Comparison of ENCODE assay signal across 39 cellular contexts in genomic region chr5:144391044-144391443, GRCh38.
"Had no signal": no experiment of that assay in that cellular context is flagged by ENCODE, and none has a peak within 500 bp of the region (broad histone marks: within the 10 kb centered on the region; RNA-seq: fewer than 3 reads in every experiment).

No MANE protein-coding gene starts in this region.

- H3K36me3 Mint-ChIP-seq: activated CD4-positive, alpha-beta memory T cell treated with anti-CD3 and anti-CD28 coated beads for 36 hours; activated naive CD8-positive, alpha-beta T cell treated with anti-CD3 and anti-CD28 coated beads for 36 hours; brain had no signal

- H3K4me1 ChIP-seq: adrenal gland had no signal

- H3K4me3 Mint-ChIP-seq: activated CD4-positive, alpha-beta memory T cell treated with anti-CD3 and anti-CD28 coated beads for 36 hours; activated CD4-positive, alpha-beta T cell treated with anti-CD3 and anti-CD28 coated beads for 36 hours; activated CD4-positive, alpha-beta T cell treated with anti-CD3 and anti-CD28 coated beads, Interleukin-2, amount 10 ng/mL, durations not matched to agents 7 days and 5 days; activated CD8-positive, alpha-beta T cell treated with anti-CD3 and anti-CD28 coated beads for 36 hours; activated naive CD4-positive, alpha-beta T cell treated with anti-CD3 and anti-CD28 coated beads for 36 hours; activated naive CD8-positive, alpha-beta T cell treated with anti-CD3 and anti-CD28 coated beads for 36 hours; activated T-cell treated with anti-CD3 and anti-CD28 coated beads, Interleukin-2, amount 50 U/mL, for 4 hours; activated T-cell treated with anti-CD3 and anti-CD28 coated beads, Interleukin-2, amount 50 U/mL, for 72 hours; activated T-helper 1 cell treated with anti-CD3 and anti-CD28 coated beads, Interleukin-12 subunit alpha, Interleukin-12 subunit beta, Interleukin-2, Interleukin-4 antibody, amounts not matched to agents 30 ng/mL and 10 ng/mL and 1 ng/mL, durations not matched to agents 14 hours and 24 hours and 36 hours; activated T-helper 17 cell treated with anti-CD3 and anti-CD28 coated beads, Interleukin-2, amount 50 U/mL, for 72 hours; brain; central memory CD8-positive, alpha-beta T cell; T-helper 1 cell treated with Interleukin-12 subunit alpha and Interleukin-12 subunit beta and Interleukin-4 antibody, amounts not matched to agents 30 μg/mL and 1 μg/mL, for 36 hours; T-helper 2 cell treated with Interferon-gamma antibody and Interleukin-4, amounts not matched to agents 5 μg/mL and 100 μg/mL, for 36 hours had no signal

- H3K36me3 ChIP-seq: adrenal gland, cardiac muscle cell had no signal

- H3K27me3 Mint-ChIP-seq: activated CD4-positive, alpha-beta memory T cell treated with anti-CD3 and anti-CD28 coated beads for 36 hours; activated CD4-positive, alpha-beta T cell treated with anti-CD3 and anti-CD28 coated beads for 36 hours; activated CD4-positive, alpha-beta T cell treated with anti-CD3 and anti-CD28 coated beads, Interleukin-2, amount 10 ng/mL, durations not matched to agents 7 days and 5 days; activated CD8-positive, alpha-beta T cell treated with anti-CD3 and anti-CD28 coated beads for 36 hours; activated naive CD8-positive, alpha-beta T cell treated with anti-CD3 and anti-CD28 coated beads for 36 hours; brain; central memory CD8-positive, alpha-beta T cell had no signal

- H3K4me3 ChIP-seq: adrenal gland, cardiac muscle cell had no signal

- H3K4me1 Mint-ChIP-seq: activated CD4-positive, alpha-beta T cell treated with anti-CD3 and anti-CD28 coated beads for 36 hours; activated CD4-positive, alpha-beta T cell treated with anti-CD3 and anti-CD28 coated beads, Interleukin-2, amount 10 ng/mL, durations not matched to agents 7 days and 5 days; activated naive CD8-positive, alpha-beta T cell treated with anti-CD3 and anti-CD28 coated beads for 36 hours; activated T-helper 17 cell treated with anti-CD3 and anti-CD28 coated beads, Interleukin-2, amount 50 U/mL, for 72 hours; brain; central memory CD8-positive, alpha-beta T cell had no signal

- FAIRE-seq: astrocyte, TTC549 had no signal

- H3K27me3 ChIP-seq: adrenal gland, cardiac muscle cell had no signal

- H3K27ac ChIP-seq: adrenal gland, cardiac muscle cell, VCaP had no signal

- DNase-seq: activated CD4-positive, alpha-beta memory T cell treated with anti-CD3 and anti-CD28 coated beads for 36 hours; activated CD4-positive, alpha-beta T cell treated with anti-CD3 and anti-CD28 coated beads for 1 hour; activated CD4-positive, alpha-beta T cell treated with anti-CD3 and anti-CD28 coated beads for 36 hours; activated CD4-positive, alpha-beta T cell treated with anti-CD3 and anti-CD28 coated beads for 48 hours; activated CD4-positive, alpha-beta T cell treated with anti-CD3 and anti-CD28 coated beads, Interleukin-2, amount 10 ng/mL, durations not matched to agents 7 days and 5 days; activated CD4-positive, alpha-beta T cell treated with anti-CD3 and anti-CD28 coated beads, Interleukin-2, amount 50 U/mL, for 4 hours; activated CD4-positive, CD25-positive, alpha-beta regulatory T cell; activated CD8-positive, alpha-beta memory T cell treated with anti-CD3 and anti-CD28 coated beads, Interleukin-2, amount 50 U/mL, for 4 hours; activated CD8-positive, alpha-beta T cell treated with anti-CD3 and anti-CD28 coated beads for 36 hours; activated effector memory CD4-positive, alpha-beta T cell treated with anti-CD3 and anti-CD28 coated beads, Interleukin-2, amount 50 U/mL, for 16 hours; activated gamma-delta T cell treated with Interleukin-2 at 50 U/mL for 16 hours; activated naive CD4-positive, alpha-beta T cell; activated naive CD4-positive, alpha-beta T cell treated with anti-CD3 and anti-CD28 coated beads for 36 hours; activated naive CD4-positive, alpha-beta T cell treated with anti-CD3 and anti-CD28 coated beads, Interleukin-2, amount 50 U/mL, for 16 hours; activated naive CD8-positive, alpha-beta T cell treated with anti-CD3 and anti-CD28 coated beads for 36 hours; activated T-cell treated with anti-CD3 and anti-CD28 coated beads for 4 hours; activated T-cell treated with anti-CD3 and anti-CD28 coated beads, Interleukin-2, amount 50 U/mL, for 1 hour; activated T-cell treated with anti-CD3 and anti-CD28 coated beads, Interleukin-2, amount 50 U/mL, for 4 hours; activated T-cell treated with anti-CD3 and anti-CD28 coated beads, Interleukin-2, amount 50 U/mL, for 72 hours; adrenal gland; amniotic stem cell; aorta; caudate nucleus; cerebellar nuclear complex; T-helper 1 cell; T-helper 2 cell; T-helper 9 cell had no signal

- H3K9me3 Mint-ChIP-seq: activated CD4-positive, alpha-beta memory T cell treated with anti-CD3 and anti-CD28 coated beads for 36 hours; activated CD4-positive, alpha-beta T cell treated with anti-CD3 and anti-CD28 coated beads, Interleukin-2, amount 10 ng/mL, durations not matched to agents 7 days and 5 days; activated T-cell treated with anti-CD3 and anti-CD28 coated beads, Interleukin-2, amount 50 U/mL, for 4 hours; activated T-helper 1 cell treated with anti-CD3 and anti-CD28 coated beads, Interleukin-12 subunit alpha, Interleukin-12 subunit beta, Interleukin-2, Interleukin-4 antibody, amounts not matched to agents 30 ng/mL and 10 ng/mL and 1 ng/mL, durations not matched to agents 14 hours and 24 hours and 36 hours; T-helper 1 cell treated with Interleukin-12 subunit alpha and Interleukin-12 subunit beta and Interleukin-4 antibody, amounts not matched to agents 30 μg/mL and 1 μg/mL, for 36 hours; T-helper 2 cell treated with Interferon-gamma antibody and Interleukin-4, amounts not matched to agents 5 μg/mL and 100 μg/mL, for 36 hours had no signal

- ATAC-seq: activated CD4-positive, alpha-beta T cell treated with anti-CD3 and anti-CD28 coated beads for 36 hours; activated CD4-positive, CD25-positive, alpha-beta regulatory T cell treated with anti-CD3 and anti-CD28 coated beads, Interleukin-2, amount 50 U/mL, for 24 hours; activated CD8-positive, alpha-beta T cell treated with anti-CD3 and anti-CD28 coated beads for 36 hours; activated naive CD4-positive, alpha-beta T cell treated with anti-CD3 and anti-CD28 coated beads, Interleukin-2, amount 50 U/mL, for 72 hours; activated T-cell treated with anti-CD3 and anti-CD28 coated beads, Interleukin-2, amount 50 U/mL, for 4 hours; activated T-cell treated with anti-CD3 and anti-CD28 coated beads, Interleukin-2, amount 50 U/mL, for 72 hours; activated T-helper 17 cell treated with anti-CD3 and anti-CD28 coated beads, Interleukin-2, amount 50 U/mL, for 72 hours had no signal

- H3K27ac Mint-ChIP-seq: activated CD4-positive, alpha-beta memory T cell treated with anti-CD3 and anti-CD28 coated beads for 36 hours; activated CD4-positive, alpha-beta T cell treated with anti-CD3 and anti-CD28 coated beads for 36 hours; activated CD4-positive, alpha-beta T cell treated with anti-CD3 and anti-CD28 coated beads, Interleukin-2, amount 10 ng/mL, durations not matched to agents 7 days and 5 days; activated CD8-positive, alpha-beta T cell treated with anti-CD3 and anti-CD28 coated beads for 36 hours; activated naive CD4-positive, alpha-beta T cell treated with anti-CD3 and anti-CD28 coated beads for 36 hours; activated naive CD4-positive, alpha-beta T cell treated with anti-CD3 and anti-CD28 coated beads, Interleukin-2, amount 50 U/mL, for 72 hours; activated naive CD8-positive, alpha-beta T cell treated with anti-CD3 and anti-CD28 coated beads for 36 hours; activated T-cell treated with anti-CD3 and anti-CD28 coated beads, Interleukin-2, amount 50 U/mL, for 72 hours; activated T-helper 1 cell treated with anti-CD3 and anti-CD28 coated beads, Interleukin-12 subunit alpha, Interleukin-12 subunit beta, Interleukin-2, Interleukin-4 antibody, amounts not matched to agents 30 ng/mL and 10 ng/mL and 1 ng/mL, durations not matched to agents 14 hours and 24 hours and 36 hours; activated T-helper 17 cell treated with anti-CD3 and anti-CD28 coated beads, Interleukin-2, amount 50 U/mL, for 72 hours; brain; T-helper 1 cell treated with Interleukin-12 subunit alpha and Interleukin-12 subunit beta and Interleukin-4 antibody, amounts not matched to agents 30 μg/mL and 1 μg/mL, for 36 hours; T-helper 2 cell treated with Interferon-gamma antibody and Interleukin-4, amounts not matched to agents 5 μg/mL and 100 μg/mL, for 36 hours had no signal

- H3K9me3 ChIP-seq: adrenal gland had no signal
